8 cellular contexts compared by ENCODE assay signal in the genomic region with DNA sequence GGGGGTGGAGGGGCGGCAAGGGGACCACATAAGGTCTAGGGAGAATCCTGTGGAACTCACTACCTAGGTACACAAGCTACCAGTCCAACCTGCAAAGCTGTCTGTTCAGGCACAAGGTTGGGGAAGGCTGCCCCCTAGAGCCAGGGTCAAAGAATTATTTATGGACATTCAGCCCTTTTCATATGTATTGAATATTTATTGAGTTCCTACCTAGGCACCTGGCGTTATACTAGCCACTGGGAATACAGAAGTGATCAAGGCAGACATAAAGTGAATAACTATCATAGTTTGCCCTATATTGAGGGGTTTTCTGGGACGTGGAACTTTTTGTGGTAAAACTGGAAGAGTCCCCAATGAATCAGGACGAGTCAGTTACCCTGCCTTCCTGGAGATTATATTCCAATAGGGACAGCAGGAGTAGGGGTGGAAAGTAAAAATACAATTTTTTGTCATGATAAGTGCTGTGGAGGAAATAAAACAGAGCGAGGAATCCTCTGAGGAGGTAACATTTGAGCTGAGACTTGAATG. TPM values are rescaled to one million over a fixed set of nuclear protein-coding genes. Genes with fewer than 3 reads are reported as not detected.
DNase-seq lines count a peak whose midpoint lies in the region; ATAC-seq and TF ChIP-seq lines count a peak whose summit lies in the region.

No MANE protein-coding gene starts in this region.

- no peak overlapping the region for H3K4me3 ChIP-seq in esophagus squamous epithelium

- DNase-seq in AML-193 (lab: John Stamatoyannopoulos, UW) (peak; percentile 58 to 73), NCI-H82 treated with DMSO at 0.1 percent for 48 hours (lab: John Stamatoyannopoulos, UW; ENCODE audit: unreplicated experiment) (peak; percentile 20), esophagus squamous epithelium (lab: John Stamatoyannopoulos, UW) (no peak), progenitor cell of endocrine pancreas (ENCODE audit: low spot score, unreplicated experiment) (no peak)
- peak; percentile 74 for DNase-seq in activated CD8-positive, alpha-beta memory T cell treated with anti-CD3 and anti-CD28 coated beads, Interleukin-2, amount 50 U/mL, for 4 hours

- no peaks in the 10 kb centered on the region for H3K9me3 Mint-ChIP-seq in progenitor cell of endocrine pancreas (ENCODE audit: low read depth)

- intact Hi-C loops in esophagus squamous epithelium (cut with DNase I), result no loop called here

- 34 to 41% methylated on average over 4 of the region's 5 CpGs for WGBS in esophagus squamous epithelium, 2 donors

- H3K27me3 ChIP-seq in esophagus squamous epithelium, result no peaks in the 10 kb centered on the region

- H3K27me3 Mint-ChIP-seq in progenitor cell of endocrine pancreas, result peaks cover 19% of the 10 kb centered on the region

- no peak overlapping the region for H3K27ac ChIP-seq in esophagus squamous epithelium

- no peak for TF ChIP-seq POLR2A in esophagus squamous epithelium (IDR thresholded peaks at IDR 0.05)

- H3K36me3 ChIP-seq in esophagus squamous epithelium, result no peaks in the 10 kb centered on the region

- peak; percentile 53 to 77 (median 63) for TF ChIP-seq CTCF in esophagus squamous epithelium (IDR thresholded peaks at IDR 0.05)
- TF ChIP-seq CTCF in progenitor cell of endocrine pancreas (IDR thresholded peaks at IDR 0.05; ENCODE audit: unreplicated experiment), result peak; percentile 62

- H3K9me3 ChIP-seq in esophagus squamous epithelium, result no peaks in the 10 kb centered on the region

- H3K4me3 Mint-ChIP-seq in progenitor cell of endocrine pancreas (ENCODE audit: low read depth), result no peak overlapping the region

- ATAC-seq in GM19351 (IDR thresholded peaks at IDR 0.05; ENCODE audit: unreplicated experiment), result peak; percentile 71
- ATAC-seq in GM18511 (IDR thresholded peaks at IDR 0.05; ENCODE audit: unreplicated experiment), result no peak
- no peak for ATAC-seq in GM21360 (IDR thresholded peaks at IDR 0.05; ENCODE audit: unreplicated experiment)

- H3K4me1 ChIP-seq in esophagus squamous epithelium, result peaks cover 19 to 89% (median 38%) of the 10 kb centered on the region in 3 donors

- no peaks in the 10 kb centered on the region for H3K4me1 Mint-ChIP-seq in progenitor cell of endocrine pancreas (ENCODE audit: low read depth)

- H3K36me3 Mint-ChIP-seq in progenitor cell of endocrine pancreas (ENCODE audit: insufficient read depth), result no peaks in the 10 kb centered on the region

- no peak overlapping the region for H3K27ac Mint-ChIP-seq in progenitor cell of endocrine pancreas

RNA-seq across cellular contexts. Expression of gene SLC48A1, which starts 5.8 kb away (rescaled TPM):
- 10 to 100 TPM; 18.9 to 35.4 (median 25.4) TPM for total RNA-seq in esophagus squamous epithelium
- total RNA-seq in progenitor cell of endocrine pancreas, result 15.1 and 16.2 TPM in 2 replicates

RNA-seq across cellular contexts. Expression of gene RAPGEF3, which starts 8.6 kb away (rescaled TPM):
- total RNA-seq in esophagus squamous epithelium (10 to 100 TPM; 12.9 to 39.3 (median 22.5) TPM), progenitor cell of endocrine pancreas (1.2 and 1.7 TPM in 2 replicates)

RNA-seq across cellular contexts. Expression of gene ENDOU, which starts 42.0 kb away (rescaled TPM):
- total RNA-seq in esophagus squamous epithelium (100 to 1,000 TPM in 1 of 4 donors, 10 to 100 TPM in 3; 39.8 to 112 (median 46.3) TPM), progenitor cell of endocrine pancreas (not detected in 2 replicates)

RNA-seq across cellular contexts. Expression of gene HDAC7, which starts 52.4 kb away (rescaled TPM):
- total RNA-seq in esophagus squamous epithelium, result 10 to 100 TPM; 19.8 to 37.2 (median 24.0) TPM
- total RNA-seq in progenitor cell of endocrine pancreas, result 80.0 and 81.0 TPM in 2 replicates

Comparison
In these comparisons a context has a peak if more than half of its experiments do, and no peak if none do; other contexts are left out.
1. DNase-seq: peak in AML-193 (2 of 2), NCI-H82 treated with DMSO at 0.1 percent for 48 hours (single experiment) and activated CD8-positive, alpha-beta memory T cell treated with anti-CD3 and anti-CD28 coated beads, Interleukin-2, amount 50 U/mL, for 4 hours (single experiment); none in esophagus squamous epithelium (single experiment) and progenitor cell of endocrine pancreas (single experiment).
2. RNA of gene ENDOU, which starts 42.0 kb away (total RNA-seq): 39.8 to 112 TPM in esophagus squamous epithelium; not detected in progenitor cell of endocrine pancreas; every median in the first group is over 10 times any median in the second.